9 cellular contexts compared by ENCODE assay signal in the genomic region with DNA sequence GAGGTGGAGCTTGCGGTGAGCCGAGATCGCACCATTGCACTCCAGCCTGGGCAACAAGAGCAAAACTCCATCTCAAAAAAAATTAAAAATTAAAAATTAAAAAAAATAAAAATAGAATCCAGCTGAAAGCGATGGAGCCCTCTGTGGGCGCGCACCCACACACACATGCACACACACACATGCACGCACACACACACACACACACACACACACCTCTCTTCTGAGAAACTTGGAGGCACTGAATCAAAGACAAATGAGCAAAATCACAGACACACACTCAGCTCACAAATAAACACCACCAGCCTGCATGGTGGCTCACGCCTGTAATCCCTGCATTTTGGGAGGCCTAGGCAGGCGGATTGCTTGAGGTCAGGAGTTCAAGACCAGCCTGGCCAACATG. TPM values are rescaled to one million over a fixed set of nuclear protein-coding genes. Genes with fewer than 3 reads are reported as not detected.
"Had no signal": no experiment of that assay in that cellular context is flagged by ENCODE, and none has a peak within 500 bp of the region (broad histone marks: within the 10 kb centered on the region; RNA-seq: fewer than 3 reads in every experiment).

No MANE protein-coding gene starts in this region.

- H3K27ac ChIP-seq: HL-60, KMS-11 had no signal

- DNase-seq: IMR-90, KBM-7, KG1 had no signal

- H3K4me2 ChIP-seq: KMS-11 had no signal

- FAIRE-seq: HepG2 had no signal

- H3K9ac ChIP-seq: KMS-11 had no signal

- ATAC-seq: HepG2 had no signal

RNA-seq across cellular contexts. Expression of a gene that starts 9.6 kb away (rescaled TPM):
- total RNA-seq: HT-29, HT1080, IMR-90 had no signal
- polyA plus RNA-seq: IgD-negative memory B cell, IMR-90 had no signal

RNA-seq across cellular contexts. Expression of a gene that starts 20.0 kb away (rescaled TPM):
- total RNA-seq: HT-29, HT1080, IMR-90 had no signal
- polyA plus RNA-seq: HepG2, IgD-negative memory B cell, IMR-90 had no signal

RNA-seq across cellular contexts. Expression of a gene that starts 21.0 kb away (rescaled TPM):
- total RNA-seq: HepG2, HT-29, HT1080, IMR-90 had no signal
- polyA plus RNA-seq: HepG2, IgD-negative memory B cell, IMR-90 had no signal

RNA-seq across cellular contexts. Expression of a gene that starts 32.7 kb away (rescaled TPM):
- total RNA-seq: HepG2, HT-29, HT1080, IMR-90 had no signal
- polyA plus RNA-seq: HepG2, IgD-negative memory B cell, IMR-90 had no signal
